Comparison of ENCODE assay signal across 12 cellular contexts in the genomic region with DNA sequence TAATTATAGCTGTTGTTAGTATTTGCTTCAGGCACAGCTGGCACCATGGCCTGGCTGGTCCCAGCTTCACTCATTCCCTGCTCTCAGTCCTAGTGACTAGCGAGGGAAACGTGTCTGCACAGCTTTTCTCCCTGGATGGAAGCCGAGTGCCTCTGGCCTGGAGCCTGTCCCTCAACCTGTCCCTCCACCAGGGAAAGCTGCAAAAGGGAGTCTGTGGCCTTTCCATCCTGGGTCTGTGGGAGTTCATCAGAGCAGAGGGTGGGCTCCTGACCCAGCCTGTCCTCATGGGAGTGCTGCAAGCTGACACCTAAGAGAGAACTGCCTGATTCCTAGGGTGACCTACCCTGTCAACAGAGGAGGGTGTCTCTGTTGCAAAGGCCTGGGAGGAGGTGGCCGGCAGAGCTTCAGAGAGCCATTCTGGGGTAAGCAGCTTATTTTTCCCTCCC.
DNase-seq lines count a peak whose midpoint lies in the region; ATAC-seq and TF ChIP-seq lines count a peak whose summit lies in the region.
"Had no signal": no experiment of that assay in that cellular context is flagged by ENCODE, and none has a peak within 500 bp of the region (broad histone marks: within the 10 kb centered on the region; RNA-seq: fewer than 3 reads in every experiment).

No MANE protein-coding gene starts in this region.

- H3K4me1 Mint-ChIP-seq in progenitor cell of endocrine pancreas (ENCODE audit: low read depth): peaks cover 12% of the 10 kb centered on the region
- H3K4me1 Mint-ChIP-seq in activated naive CD4-positive, alpha-beta T cell treated with anti-CD3 and anti-CD28 coated beads for 36 hours (ENCODE audit: low read depth): no peaks in the 10 kb centered on the region

- no peaks in the 10 kb centered on the region for H3K36me3 Mint-ChIP-seq in progenitor cell of endocrine pancreas (ENCODE audit: insufficient read depth)
- H3K36me3 Mint-ChIP-seq in activated naive CD4-positive, alpha-beta T cell treated with anti-CD3 and anti-CD28 coated beads for 36 hours (ENCODE audit: low read depth): no peaks in the 10 kb centered on the region
- H3K36me3 Mint-ChIP-seq: WTC11 had no signal

- no peak for TF ChIP-seq POLR2A in thyroid gland (IDR thresholded peaks at IDR 0.05)

- H3K4me1 ChIP-seq in heart right ventricle (peaks cover 3 to 39% (median 18%) of the 10 kb centered on the region in 9 donors), thyroid gland (peaks cover 16 to 17% of the 10 kb centered on the region in 2 donors)

- H3K4me3 ChIP-seq in heart right ventricle: no peak overlapping the region
- no peak overlapping the region for H3K4me3 ChIP-seq in thyroid gland (replicated peaks in 1 of 3)

- CTCF ChIA-PET in activated naive CD4-positive, alpha-beta T cell treated with anti-CD3 and anti-CD28 coated beads for 36 hours (lab: Charles Lee): interaction anchor here (1.1 to 2.5 kb wide), 4 partner anchors 11 to 524 kb away, joined by 3 to 11 read pairs (median 8); no protein-coding TSS in a partner anchor

- peak; percentile 59 to 84 (median 77) for ATAC-seq in heart right ventricle
- ATAC-seq in GM18520 (IDR thresholded peaks at IDR 0.05; ENCODE audit: unreplicated experiment): no peak
- ATAC-seq: WTC11 had no signal

- DNase-seq in ELF-1 (ENCODE audit: low read depth, low spot score) (peak; percentile 52), NCI-H69 (lab: John Stamatoyannopoulos, UW) (peak; percentile 94), heart right ventricle (peak; percentile 49 to 68), progenitor cell of endocrine pancreas (ENCODE audit: low spot score, unreplicated experiment) (no peak), thyroid gland (no peak), NOMO-1 treated with dmso at 0.1 percent for 144 hours (lab: John Stamatoyannopoulos, UW; ENCODE audit: unreplicated experiment) (no peak)
- DNase-seq in activated naive CD4-positive, alpha-beta T cell treated with anti-CD3 and anti-CD28 coated beads for 36 hours: no peak
- DNase-seq: activated T-cell treated with anti-CD3 and anti-CD28 coated beads, Interleukin-2, amount 50 U/mL, for 1 hour; effector CD8-positive, alpha-beta T cell had no signal

- TF ChIP-seq CTCF in heart right ventricle (IDR thresholded peaks at IDR 0.05): no peak
- no peak for TF ChIP-seq CTCF in progenitor cell of endocrine pancreas (IDR thresholded peaks at IDR 0.05; ENCODE audit: unreplicated experiment)
- no peak for TF ChIP-seq CTCF in thyroid gland (IDR thresholded peaks at IDR 0.05)

- H3K36me3 ChIP-seq in heart right ventricle (no peaks in the 10 kb centered on the region), thyroid gland (no peaks in the 10 kb centered on the region)

- H3K27ac Mint-ChIP-seq in progenitor cell of endocrine pancreas: peak overlapping the region; percentile 23
- no peak overlapping the region for H3K27ac Mint-ChIP-seq in activated naive CD4-positive, alpha-beta T cell treated with anti-CD3 and anti-CD28 coated beads for 36 hours
- H3K27ac Mint-ChIP-seq: B cell, WTC11 had no signal

- whole genome bisulfite sequencing in heart right ventricle, 2 donors: 43 to 51% methylated on average over 4 of the region's 4 CpGs
- 69 to 83% methylated on average over 4 of the region's 4 CpGs for WGBS in thyroid gland, 2 donors

- H3K4me3 Mint-ChIP-seq in progenitor cell of endocrine pancreas (ENCODE audit: low read depth): no peak overlapping the region
- no peak overlapping the region for H3K4me3 Mint-ChIP-seq in activated naive CD4-positive, alpha-beta T cell treated with anti-CD3 and anti-CD28 coated beads for 36 hours
- H3K4me3 Mint-ChIP-seq: B cell, WTC11 had no signal

- no peaks in the 10 kb centered on the region for H3K9me3 Mint-ChIP-seq in progenitor cell of endocrine pancreas (ENCODE audit: low read depth)
- H3K9me3 Mint-ChIP-seq in activated naive CD4-positive, alpha-beta T cell treated with anti-CD3 and anti-CD28 coated beads for 36 hours: no peaks in the 10 kb centered on the region
- H3K9me3 Mint-ChIP-seq: WTC11 had no signal

- H3K27me3 Mint-ChIP-seq in progenitor cell of endocrine pancreas: peaks cover 6% of the 10 kb centered on the region
- H3K27me3 Mint-ChIP-seq in activated naive CD4-positive, alpha-beta T cell treated with anti-CD3 and anti-CD28 coated beads for 36 hours (ENCODE audit: low read depth): no peaks in the 10 kb centered on the region
- H3K27me3 Mint-ChIP-seq: B cell had no signal

- intact Hi-C loops in heart right ventricle (cut with DNase I) (loop anchor here in 3 of 10 donors (5.0 to 10.0 kb wide), 3 partner anchors 62 to 164 kb away; no protein-coding TSS in a partner anchor), thyroid gland (cut with DNase I) (no loop called here)
- intact Hi-C loops in activated naive CD4-positive, alpha-beta T cell treated with anti-CD3 and anti-CD28 coated beads for 36 hours (cut with micrococcal nuclease): no loop called here

- no peaks in the 10 kb centered on the region for H3K9me3 ChIP-seq in heart right ventricle
- no peaks in the 10 kb centered on the region for H3K9me3 ChIP-seq in thyroid gland

- H3K27ac ChIP-seq in heart right ventricle (peak overlapping the region; percentile 56 to 87 (median 82)), thyroid gland (no peak overlapping the region)

- H3K27me3 ChIP-seq in heart right ventricle: no peaks in the 10 kb centered on the region
- H3K27me3 ChIP-seq in thyroid gland: no peaks in the 10 kb centered on the region

Comparison
In these comparisons a context has a peak if more than half of its experiments do, and no peak if none do; other contexts are left out.
1. DNase-seq: peak in ELF-1 (single experiment), NCI-H69 (single experiment) and heart right ventricle (2 of 2); none in progenitor cell of endocrine pancreas (single experiment), thyroid gland (0 of 2), NOMO-1 treated with dmso at 0.1 percent for 144 hours (single experiment) and activated naive CD4-positive, alpha-beta T cell treated with anti-CD3 and anti-CD28 coated beads for 36 hours (single experiment).
2. H3K27ac ChIP-seq: peak in heart right ventricle (10 of 10); none in thyroid gland (0 of 3).